In genomic region chr9:112559629-112560413, GRCh38 we compare ENCODE assay signal across 1 cellular context.
A peak's percentile ranks its signal among the peaks of the same experiment; 100 is the strongest.
TF ChIP-seq lines count a peak whose summit lies in the region.

No MANE protein-coding gene starts in this region.

TF ChIP-seq in K562, 482 proteins besides CTCF, POLR2A, EP300 and RAD21 (continued from another document and continues in another):
- TF ChIP-seq TRIM24 (IDR thresholded peaks at IDR 0.05) (peak; percentile 43 to 75; a peak in 2 of 4 replicates), L3MBTL2 (IDR thresholded peaks at IDR 0.05) (0 out of 2 replicates have a peak, but pooled peaks have one; percentile 25), ETV5 (CRISPR knock-in tag; IDR thresholded peaks at IDR 0.05; ENCODE audit: low read depth) (no peak), ZBTB12 (CRISPR knock-in tag; IDR thresholded peaks at IDR 0.05) (no peak), ZFX (CRISPR knock-in tag; IDR thresholded peaks at IDR 0.05) (no peak), ZBTB9 (CRISPR knock-in tag; IDR thresholded peaks at IDR 0.05) (no peak), TAF15 (IDR thresholded peaks at IDR 0.05; ENCODE audit: low read depth, low read length) (no peak), CEBPZ (IDR thresholded peaks at IDR 0.05; ENCODE audit: borderline replicate concordance, low read depth, low read length) (no peak), MYBL2 (IDR thresholded peaks at IDR 0.05; ENCODE audit: low read depth) (no peak), MYBL2 (CRISPR knock-in tag; IDR thresholded peaks at IDR 0.05; ENCODE audit: borderline replicate concordance) (no peak), ZNF77 (CRISPR knock-in tag; IDR thresholded peaks at IDR 0.05) (no peak), CREB1 (IDR thresholded peaks at IDR 0.05) (0 out of 2 replicates have a peak, but pooled peaks have one; percentile 37), CREB1 (CRISPR knock-in tag; IDR thresholded peaks at IDR 0.05) (no peak), HMG20B (CRISPR knock-in tag; IDR thresholded peaks at IDR 0.05) (no peak), ZNF175 (CRISPR knock-in tag; IDR thresholded peaks at IDR 0.05; ENCODE audit: low read depth) (no peak), CTCFL (IDR thresholded peaks at IDR 0.05; ENCODE audit: borderline replicate concordance, insufficient read depth, low read depth, low read length, poor library complexity, severe bottlenecking) (no peak), HES1 (IDR thresholded peaks at IDR 0.05; ENCODE audit: low read depth) (no peak), SAFB2 (IDR thresholded peaks at IDR 0.05; ENCODE audit: borderline replicate concordance, low read depth, low read length, severe bottlenecking) (no peak), THRA (IDR thresholded peaks at IDR 0.05) (no peak), SFPQ (IDR thresholded peaks at IDR 0.05; ENCODE audit: low read depth, low read length) (no peak), TCF15 (CRISPR knock-in tag; IDR thresholded peaks at IDR 0.05) (no peak), MEF2A (IDR thresholded peaks at IDR 0.05; ENCODE audit: control insufficient read depth, low read depth, low read length) (no peak), PCBP1 (IDR thresholded peaks at IDR 0.05; ENCODE audit: low read depth, low read length, poor library complexity, severe bottlenecking) (no peak), ZNF436 (CRISPR knock-in tag; IDR thresholded peaks at IDR 0.05) (no peak), SIX5 (IDR thresholded peaks at IDR 0.05; ENCODE audit: borderline replicate concordance in 1 of 2, insufficient read depth in 1 of 2, low read depth in 1 of 2, low read length in 2 of 2) (no peak), BACH1 (tag; IDR thresholded peaks at IDR 0.05) (no peak), ZNF318 (IDR thresholded peaks at IDR 0.05; ENCODE audit: borderline replicate concordance in 1 of 2, low read depth in 1 of 2) (no peak), E2F3 (CRISPR knock-in tag; IDR thresholded peaks at IDR 0.05) (no peak), PBX2 (CRISPR knock-in tag; IDR thresholded peaks at IDR 0.05; ENCODE audit: low read depth) (no peak), PBX2 (tag; conservative IDR thresholded peaks at IDR 0.05; ENCODE audit: low read depth) (no peak; the same call in 1 of the 2 replicates), TARDBP (IDR thresholded peaks at IDR 0.05) (no peak)
